In the genomic region with DNA sequence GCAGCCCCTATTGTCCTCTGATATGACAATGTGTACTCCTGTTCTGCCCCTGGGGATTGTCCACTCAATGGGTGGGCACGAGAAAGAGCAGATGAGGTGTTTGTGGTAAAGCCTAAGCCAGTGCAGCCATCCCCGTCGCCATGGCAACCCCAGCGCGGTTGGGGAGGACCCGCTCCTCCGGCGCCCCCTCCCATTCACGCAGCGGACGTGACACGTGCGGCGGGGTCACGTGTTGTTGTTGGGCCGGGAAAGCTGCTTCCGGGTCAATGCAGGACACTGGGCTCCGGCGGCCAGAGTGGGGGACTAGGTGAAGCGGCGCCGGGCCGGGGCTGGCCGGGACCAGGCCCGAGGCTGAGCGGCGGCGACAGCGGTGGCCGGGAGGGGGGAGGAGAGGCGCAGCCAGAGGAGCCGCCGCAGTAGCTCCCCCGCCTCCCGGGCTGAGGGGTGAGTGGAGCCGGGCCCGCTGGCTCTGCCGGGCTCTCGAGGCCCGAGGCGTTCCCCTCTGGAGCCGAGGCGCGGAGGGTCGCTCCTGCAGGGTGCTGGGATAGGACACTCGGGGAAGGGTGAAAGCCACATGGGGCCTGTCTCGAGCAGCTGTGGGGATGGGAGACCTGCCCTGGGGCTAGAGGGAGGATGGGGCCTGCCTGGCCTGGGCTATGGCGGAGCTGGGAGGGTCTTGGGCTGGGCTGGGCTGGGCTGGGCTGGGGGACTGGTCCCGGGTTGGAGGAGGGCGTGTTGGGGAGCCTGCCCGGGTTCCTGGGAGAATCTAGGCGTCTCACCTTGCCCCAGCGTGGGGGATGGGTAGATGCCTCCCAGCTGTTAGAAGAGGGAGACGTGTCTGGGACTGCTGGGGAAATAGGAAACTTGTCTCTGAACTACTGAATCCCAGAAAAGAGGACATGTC, we compare ENCODE assay signal across 8 cellular contexts. TPM values are rescaled to one million over a fixed set of nuclear protein-coding genes. Genes with fewer than 3 reads are reported as not detected.
DNase-seq lines count a peak whose midpoint lies in the region; ATAC-seq and TF ChIP-seq lines count a peak whose summit lies in the region.

A gene with protein sequence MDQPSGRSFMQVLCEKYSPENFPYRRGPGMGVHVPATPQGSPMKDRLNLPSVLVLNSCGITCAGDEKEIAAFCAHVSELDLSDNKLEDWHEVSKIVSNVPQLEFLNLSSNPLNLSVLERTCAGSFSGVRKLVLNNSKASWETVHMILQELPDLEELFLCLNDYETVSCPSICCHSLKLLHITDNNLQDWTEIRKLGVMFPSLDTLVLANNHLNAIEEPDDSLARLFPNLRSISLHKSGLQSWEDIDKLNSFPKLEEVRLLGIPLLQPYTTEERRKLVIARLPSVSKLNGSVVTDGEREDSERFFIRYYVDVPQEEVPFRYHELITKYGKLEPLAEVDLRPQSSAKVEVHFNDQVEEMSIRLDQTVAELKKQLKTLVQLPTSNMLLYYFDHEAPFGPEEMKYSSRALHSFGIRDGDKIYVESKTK (plus strand): TSS at position 255 of the 904 bp plus-strand sequence. CDS start 21,589 bp downstream, outside the sequence.

- DNase-seq in GM13977 (ENCODE audit: low spot score) (peak; percentile 98), NCI-H1436 treated with DMSO at 0.1 percent for 48 hours (lab: John Stamatoyannopoulos, UW) (peak; percentile 34), T-helper 22 cell (ENCODE audit: low read depth) (peak; percentile 59), astrocyte of the hippocampus (ENCODE audit: low read depth, low spot score) (peak; percentile 94), hippocampal formation (lab: John Stamatoyannopoulos, UW) (peak; percentile 69 to 83), sciatic nerve (ENCODE audit: low spot score) (peak; percentile 92), GOT3 (lab: John Stamatoyannopoulos, UW) (no peak)

- peak; percentile 95 for ATAC-seq in HG02852 (IDR thresholded peaks at IDR 0.05; ENCODE audit: unreplicated experiment)
- ATAC-seq in sciatic nerve: peak; percentile 98

- in situ Hi-C loops in GM13977 (cut with MboI; ENCODE audit: low pct_unique_long_range_greater_than_20kb, low sequenced_read_pairs, unreplicated experiment): no loop called here

- no peak for TF ChIP-seq CTCF in GM13977 (IDR thresholded peaks at IDR 0.05; ENCODE audit: extremely low read depth, insufficient read depth, missing control alignments)

- intact Hi-C loops in sciatic nerve (cut with DNase I): no loop called here

RNA-seq across cellular contexts. Expression of the gene that starts here (rescaled TPM):
- 44.9 TPM for total RNA-seq in sciatic nerve
